ENCODE assay signal across 16 cellular contexts in genomic region chr11:110027627-110028371, GRCh38.
A peak's percentile ranks its signal among the peaks of the same experiment; 100 is the strongest.
DNase-seq lines count a peak whose midpoint lies in the region; ATAC-seq, FAIRE-seq and TF ChIP-seq lines count a peak whose summit lies in the region.
"Had no signal": no experiment of that assay in that cellular context is flagged by ENCODE, and none has a peak within 500 bp of the region (broad histone marks: within the 10 kb centered on the region; RNA-seq: fewer than 3 reads in every experiment).

No MANE protein-coding gene starts in this region.

- 82% methylated on average over 4 of the region's 4 CpGs for WGBS in suprapubic skin

- CTCF ChIA-PET in OCI-LY7 (lab: Charles Lee; ENCODE audit: unreplicated experiment): no interaction called here

- TF ChIP-seq CTCF in GM06990 (IDR thresholded peaks at IDR 0.05; ENCODE audit: insufficient read depth, low read length, poor library complexity, severe bottlenecking): no peak
- no peak for TF ChIP-seq CTCF in OCI-LY7 (conservative IDR thresholded peaks at IDR 0.05; ENCODE audit: low read length)
- no peak for TF ChIP-seq CTCF in suprapubic skin (IDR thresholded peaks at IDR 0.05)

- H3K27me3 ChIP-seq in GM06990 (replicated peaks; ENCODE audit: control insufficient read depth, insufficient read depth, low read length): no peaks in the 10 kb centered on the region
- no peaks in the 10 kb centered on the region for H3K27me3 ChIP-seq in suprapubic skin
- H3K27me3 ChIP-seq: Peyer's patch, tibial artery had no signal

- H3K9me3 ChIP-seq in OCI-LY7 (ENCODE audit: low read length) (peaks cover 14% of the 10 kb centered on the region; the same call in 1 of the 2 replicates), suprapubic skin (no peaks in the 10 kb centered on the region)
- H3K9me3 ChIP-seq: Peyer's patch, tibial artery had no signal

- no peaks in the 10 kb centered on the region for H3K36me3 ChIP-seq in GM06990 (ENCODE audit: control insufficient read depth, insufficient read depth, low read length)
- no peaks in the 10 kb centered on the region; the same call in 1 of the 2 replicates for H3K36me3 ChIP-seq in OCI-LY7 (ENCODE audit: insufficient read depth, low read length)
- no peaks in the 10 kb centered on the region for H3K36me3 ChIP-seq in suprapubic skin
- H3K36me3 ChIP-seq: Peyer's patch, tibial artery had no signal

- H3K4me2 ChIP-seq in OCI-LY7 (ENCODE audit: low read length): peak overlapping the region; percentile 38

- H3K79me2 ChIP-seq in OCI-LY7 (ENCODE audit: insufficient read depth, low read depth, low read length): no peaks in the 10 kb centered on the region

- BruUV-seq in OCI-LY7 (replicated peaks; lab: Mats Ljungman, UMichigan): no TSS peak

- POLR2A ChIA-PET in OCI-LY7 (lab: Charles Lee): interaction anchor here (0.5 to 1.9 kb wide), 8 partner anchors 9 to 404 kb away, joined by 3 to 8 read pairs (median 4); no protein-coding TSS in a partner anchor

- H3K4me1 ChIP-seq in OCI-LY7 (ENCODE audit: insufficient read depth, low read length, poor library complexity, severe bottlenecking) (peaks cover 27% of the 10 kb centered on the region), suprapubic skin (peaks cover 1% of the 10 kb centered on the region)
- H3K4me1 ChIP-seq: tibial artery had no signal

- no peak for TF ChIP-seq EP300 in suprapubic skin (IDR thresholded peaks at IDR 0.05)

- no peaks in the 10 kb centered on the region for H4K20me1 ChIP-seq in OCI-LY7 (ENCODE audit: insufficient read depth, low read length)

- peak overlapping the region; percentile 17 for H2AFZ ChIP-seq in OCI-LY7 (ENCODE audit: low read length)

- H3K9me2 ChIP-seq in OCI-LY7 (ENCODE audit: insufficient read depth, low read length): no peaks in the 10 kb centered on the region

- ATAC-seq in HG02763 (IDR thresholded peaks at IDR 0.05; ENCODE audit: unreplicated experiment) (peak; percentile 46), Right ventricle myocardium inferior (no peak)
- ATAC-seq: activated CD8-positive, alpha-beta memory T cell treated with anti-CD3 and anti-CD28 coated beads, Interleukin-2, amount 10 ng/mL, durations not matched to agents 7 days and 5 days had no signal

- DNase-seq in GM06990 (ENCODE audit: extremely low read depth, insufficient read length): peak; percentile 41
- peak; percentile 9 for DNase-seq in GM19239 (ENCODE audit: insufficient read length, low spot score)
- peak; percentile 21 for DNase-seq in OCI-LY7 (ENCODE audit: low spot score)
- DNase-seq in NCI-H1105 treated with DMSO at 0.1 percent for 48 hours (lab: John Stamatoyannopoulos, UW): no peak
- DNase-seq in activated effector memory CD4-positive, alpha-beta T cell treated with Interleukin-2 at 50 U/mL for 16 hours: no peak
- no peak for DNase-seq in Right ventricle myocardium inferior (ENCODE audit: missing footprints)
- DNase-seq in suprapubic skin (ENCODE audit: low spot score in 2 of 2): no peak
- DNase-seq: ACHN; activated CD8-positive, alpha-beta memory T cell treated with anti-CD3 and anti-CD28 coated beads, Interleukin-2, amount 10 ng/mL, durations not matched to agents 7 days and 5 days; dermis blood vessel endothelial cell; DMS79 treated with DMSO at 0.1 percent for 48 hours; immature natural killer cell; NCI-H2227 treated with DMSO at 0.1 percent for 48 hours; Peyer's patch had no signal

- intact Hi-C loops in OCI-LY7 (cut with micrococcal nuclease; ENCODE audit: unreplicated experiment) (loop anchor here (5.0 kb wide), 1 partner anchor 70 kb away; no protein-coding TSS in a partner anchor), Right ventricle myocardium inferior (cut with DNase I) (no loop called here)

- no peak for TF ChIP-seq POLR2A in suprapubic skin (IDR thresholded peaks at IDR 0.05)

- peak overlapping the region; percentile 75 for H3K27ac ChIP-seq in OCI-LY7 (ENCODE audit: low read depth, low read length, poor library complexity, severe bottlenecking)
- H3K27ac ChIP-seq in suprapubic skin: no peak overlapping the region
- H3K27ac ChIP-seq: tibial artery had no signal

- H3K4me3 ChIP-seq in GM06990 (replicated peaks; ENCODE audit: low read depth, low read length): peak overlapping the region; percentile 30
- H3K4me3 ChIP-seq in OCI-LY7 (ENCODE audit: low read depth, low read length, poor library complexity, severe bottlenecking): peak overlapping the region; percentile 12
- H3K4me3 ChIP-seq in suprapubic skin: no peak overlapping the region
- H3K4me3 ChIP-seq: Peyer's patch, tibial artery had no signal

- no peak for FAIRE-seq in GM19239 (lab: Jason Lieb, UNC)

Comparison
In these comparisons a context has a peak if more than half of its experiments do, and no peak if none do; other contexts are left out.
1. DNase-seq: peak in GM06990 (single experiment), GM19239 (single experiment) and OCI-LY7 (single experiment); none in NCI-H1105 treated with DMSO at 0.1 percent for 48 hours (single experiment), activated effector memory CD4-positive, alpha-beta T cell treated with Interleukin-2 at 50 U/mL for 16 hours (single experiment), Right ventricle myocardium inferior (single experiment) and suprapubic skin (0 of 2).